In genomic region chr7:16916111-16916639, GRCh38 we compare ENCODE assay signal across 13 cellular contexts. TPM values are rescaled to one million over a fixed set of nuclear protein-coding genes. Genes with fewer than 3 reads are reported as not detected.
DNase-seq lines count a peak whose midpoint lies in the region; ATAC-seq, FAIRE-seq and TF ChIP-seq lines count a peak whose summit lies in the region.
"Had no signal": no experiment of that assay in that cellular context is flagged by ENCODE, and none has a peak within 500 bp of the region (broad histone marks: within the 10 kb centered on the region; RNA-seq: fewer than 3 reads in every experiment).

No MANE protein-coding gene starts in this region.

- peak overlapping the region; percentile 72 for H2AFZ ChIP-seq in ACC112 (ENCODE audit: low read length, unreplicated experiment)

- H3K9me3 ChIP-seq in BE2C: no peaks in the 10 kb centered on the region; the same call in 1 of the 2 replicates
- H3K9me3 ChIP-seq in right cardiac atrium (ENCODE audit: control insufficient read depth, low read length): no peaks in the 10 kb centered on the region

- H3K36me3 ChIP-seq in ACC112 (ENCODE audit: insufficient read depth, low read length) (no peaks in the 10 kb centered on the region), BE2C (no peaks in the 10 kb centered on the region)

- no peaks in the 10 kb centered on the region for H3K79me2 ChIP-seq in ACC112 (ENCODE audit: control insufficient read depth, insufficient read depth, low read length, unreplicated experiment)

- intact Hi-C loops in right cardiac atrium (cut with DNase I): loop anchor here (5.0 to 10.0 kb wide), 4 partner anchors 111 to 221 kb away; partner anchors contain the start of gene AGR2 (in 4 of the 4)

- H3K27ac ChIP-seq in ACC112 (ENCODE audit: low read depth, low read length) (peak overlapping the region; percentile 68), right cardiac atrium (ENCODE audit: low read length) (no peak overlapping the region)

- peaks cover 37% of the 10 kb centered on the region for H3K4me1 Mint-ChIP-seq in glutamatergic neuron (ENCODE audit: low read depth, unreplicated experiment)
- H3K4me1 Mint-ChIP-seq: T-helper 17 cell had no signal

- FAIRE-seq in H54 (lab: Jason Lieb, UNC) (peak; percentile 55), frontal cortex (lab: Jason Lieb, UNC) (no peak)

- H3K4me3 Mint-ChIP-seq in glutamatergic neuron (ENCODE audit: unreplicated experiment): peak overlapping the region; percentile 41
- H3K4me3 Mint-ChIP-seq: T-helper 17 cell had no signal

- 80% methylated on average over 1 of the region's 1 CpG for WGBS in right cardiac atrium

- ATAC-seq in SK-N-SH treated with all-trans-retinoic acid at 6 μM for 48 hours (peak; percentile 75), GM21381 (IDR thresholded peaks at IDR 0.05; ENCODE audit: unreplicated experiment) (no peak), right cardiac atrium (no peak)
- ATAC-seq: T-helper 17 cell had no signal

- peak; percentile 40 for DNase-seq in H54 (ENCODE audit: insufficient read length, low spot score)
- no peak for DNase-seq in glutamatergic neuron
- DNase-seq in BE2C: no peak
- DNase-seq in frontal cortex (ENCODE audit: low spot score in 2 of 2): no peak
- DNase-seq in right cardiac atrium: no peak
- DNase-seq: hypothalamus, NCI-H1436 treated with DMSO at 0.1 percent for 48 hours, posterior cingulate gyrus, T-helper 17 cell had no signal

- H3K9me3 Mint-ChIP-seq in glutamatergic neuron (ENCODE audit: unreplicated experiment): peaks cover 4% of the 10 kb centered on the region

- H3K36me3 Mint-ChIP-seq in glutamatergic neuron (ENCODE audit: unreplicated experiment): peaks cover 10% of the 10 kb centered on the region
- H3K36me3 Mint-ChIP-seq: activated naive CD4-positive, alpha-beta T cell treated with anti-CD3 and anti-CD28 coated beads, Interleukin-2, amount 50 U/mL, for 72 hours had no signal

- peaks cover 3% of the 10 kb centered on the region for H3K27me3 Mint-ChIP-seq in glutamatergic neuron (ENCODE audit: unreplicated experiment)

- no peak for TF ChIP-seq POLR2A in H54 (IDR thresholded peaks at IDR 0.05; ENCODE audit: low read depth, low read length)

- TF ChIP-seq CTCF in glutamatergic neuron (IDR thresholded peaks at IDR 0.05; ENCODE audit: partially characterized antibody, unreplicated experiment) (no peak), BE2C (IDR thresholded peaks at IDR 0.05; ENCODE audit: low read depth, low read length) (no peak)

- peak overlapping the region; percentile 83 for H3K27ac Mint-ChIP-seq in glutamatergic neuron (ENCODE audit: unreplicated experiment)
- H3K27ac Mint-ChIP-seq: activated naive CD4-positive, alpha-beta T cell treated with anti-CD3 and anti-CD28 coated beads, Interleukin-2, amount 50 U/mL, for 72 hours; T-helper 17 cell had no signal

- H3K4me1 ChIP-seq in ACC112 (ENCODE audit: control insufficient read depth, insufficient read depth, low read length, unreplicated experiment): peaks cover 26% of the 10 kb centered on the region
- no peaks in the 10 kb centered on the region for H3K4me1 ChIP-seq in BE2C
- H3K4me1 ChIP-seq in right cardiac atrium (ENCODE audit: control insufficient read depth, insufficient read depth, low read length): no peaks in the 10 kb centered on the region

- H3K4me3 ChIP-seq in ACC112 (ENCODE audit: low read depth, low read length): peak overlapping the region; percentile 58
- no peak overlapping the region for H3K4me3 ChIP-seq in BE2C (ENCODE audit: low read depth, low read length)
- no peak overlapping the region for H3K4me3 ChIP-seq in right cardiac atrium (ENCODE audit: low read length)

- H3K27me3 ChIP-seq in ACC112 (ENCODE audit: insufficient read depth, low read length) (no peaks in the 10 kb centered on the region), BE2C (no peaks in the 10 kb centered on the region), right cardiac atrium (ENCODE audit: control insufficient read depth, insufficient read depth) (no peaks in the 10 kb centered on the region)

TF ChIP-seq in SK-N-SH treated with all-trans-retinoic acid at 6 μM for 48 hours, 23 proteins besides CTCF, POLR2A, EP300 and RAD21:
- TF ChIP-seq ESRRG (CRISPR knock-in tag; IDR thresholded peaks at IDR 0.05): no peak
- no peak for TF ChIP-seq ISL1 (CRISPR knock-in tag; IDR thresholded peaks at IDR 0.05)
- TF ChIP-seq ZFP3 (CRISPR knock-in tag; IDR thresholded peaks at IDR 0.05): no peak
- no peak for TF ChIP-seq OSR1 (CRISPR knock-in tag; IDR thresholded peaks at IDR 0.05)
- no peak for TF ChIP-seq TSHZ2 (CRISPR knock-in tag; IDR thresholded peaks at IDR 0.05)
- TF ChIP-seq ZFP30 (CRISPR knock-in tag; IDR thresholded peaks at IDR 0.05): no peak
- no peak for TF ChIP-seq CREB5 (CRISPR knock-in tag; IDR thresholded peaks at IDR 0.05; ENCODE audit: low read depth)
- TF ChIP-seq SNAI2 (CRISPR knock-in tag; IDR thresholded peaks at IDR 0.05): no peak
- no peak for TF ChIP-seq RARB (CRISPR knock-in tag; IDR thresholded peaks at IDR 0.05)
- no peak for TF ChIP-seq ZNF8 (CRISPR knock-in tag; IDR thresholded peaks at IDR 0.05)
- no peak for TF ChIP-seq ZNF70 (CRISPR knock-in tag; IDR thresholded peaks at IDR 0.05)
- TF ChIP-seq ZC3H10 (CRISPR knock-in tag; IDR thresholded peaks at IDR 0.05): no peak

RNA-seq across cellular contexts. Expression of gene AGR3, which starts 34.4 kb away (rescaled TPM):
- not detected for total RNA-seq in glutamatergic neuron (ENCODE audit: unreplicated experiment)
- not detected for polyA plus RNA-seq in BE2C (2012; ENCODE audit: insufficient read depth, insufficient read length, low read depth)
- total RNA-seq in frontal cortex: not detected
- not detected for total RNA-seq in right cardiac atrium
- not detected for polyA plus RNA-seq in right cardiac atrium
- total RNA-seq: activated naive CD4-positive, alpha-beta T cell treated with anti-CD3 and anti-CD28 coated beads, Interleukin-2, amount 50 U/mL, for 72 hours; T-helper 17 cell had no signal
